ENCODE assay signal across 20 cellular contexts in genomic region chrX:74231625-74232024, GRCh38.
DNase-seq lines count a peak whose midpoint lies in the region; ATAC-seq, FAIRE-seq and TF ChIP-seq lines count a peak whose summit lies in the region.
"Had no signal": no experiment of that assay in that cellular context is flagged by ENCODE, and none has a peak within 500 bp of the region (broad histone marks: within the 10 kb centered on the region; RNA-seq: fewer than 3 reads in every experiment).

No MANE protein-coding gene starts in this region.

- no peak overlapping the region for H3K9ac ChIP-seq in IMR-90 (ENCODE audit: low read depth, low read length)
- H3K9ac ChIP-seq: BLaER1 treated with 17β-estradiol and CSF1 and Interleukin-3, amounts not matched to agents 10 nM and 100 nM; GM23248 had no signal

- in situ Hi-C loops in IMR-90 (cut with MboI; ENCODE audit: low sequenced_read_pairs), result no loop called here

- intact Hi-C loops in IMR-90 (cut with micrococcal nuclease), result no loop called here
- intact Hi-C loops in natural killer cell (cut with micrococcal nuclease), result no loop called here

- H3K4me3 ChIP-seq in A549 (no peak overlapping the region), IMR-90 (ENCODE audit: insufficient read depth, low read depth, low read length) (no peak overlapping the region), SJCRH30 (no peak overlapping the region)
- H3K4me3 ChIP-seq: BLaER1 treated with 17β-estradiol and CSF1 and Interleukin-3, amounts not matched to agents 10 nM and 100 nM; GM23248 had no signal

- H3K14ac ChIP-seq in IMR-90 (replicated peaks; ENCODE audit: low read depth, low read length), result no peak overlapping the region

- H4K8ac ChIP-seq in IMR-90 (ENCODE audit: low read depth in 2 of 2, low read length in 2 of 2), result no peak overlapping the region

- H3K4me1 ChIP-seq in A549 (peaks cover 32% of the 10 kb centered on the region), IMR-90 (ENCODE audit: control insufficient read depth, insufficient read depth, low read length) (no peaks in the 10 kb centered on the region), SJCRH30 (peaks cover 21% of the 10 kb centered on the region)
- H3K4me1 ChIP-seq: BLaER1 treated with 17β-estradiol and CSF1 and Interleukin-3, amounts not matched to agents 10 nM and 100 nM had no signal

- peak in 1 of 2 experiments; percentile 31; a peak in 3 of 6 replicates for ATAC-seq in A549
- ATAC-seq in IMR-90 (ENCODE audit: low read depth), result no peak; the same call in 1 of the 2 replicates
- no peak for ATAC-seq in GM18520 (IDR thresholded peaks at IDR 0.05; ENCODE audit: unreplicated experiment)
- ATAC-seq in natural killer cell, result no peak
- ATAC-seq: HCT116 had no signal

- DNase-seq in A549 (ENCODE audit: low read depth in 1 of 2, low spot score in 1 of 2), result peak in 1 of 2 experiments; percentile 10
- no peak for DNase-seq in IMR-90
- no peak for DNase-seq in SJCRH30
- peak; percentile 46 for DNase-seq in kidney tubule cell (ENCODE audit: low spot score)
- DNase-seq in RWPE1 (ENCODE audit: low spot score), result no peak
- DNase-seq in activated naive CD4-positive, alpha-beta T cell (lab: John Stamatoyannopoulos, UW), result no peak
- DNase-seq in natural killer cell, result no peak
- DNase-seq: 8988T; ACHN; CD4-positive, CD25-positive, alpha-beta regulatory T cell; DMS79; EL; GDM1; GM23248 had no signal

- H3K79me1 ChIP-seq in IMR-90 (ENCODE audit: low read depth in 1 of 2, low read length in 2 of 2), result 0 out of 4 replicates have a peak, but pooled peaks cover 0 to 7% of the 10 kb centered on the region in 2 experiments

- H3K9me3 ChIP-seq in A549, result peaks cover under 1% of the 10 kb centered on the region; the same call in 2 of the 3 replicates
- no peaks in the 10 kb centered on the region for H3K9me3 ChIP-seq in IMR-90 (ENCODE audit: control insufficient read depth, insufficient read depth, low read length)
- H3K9me3 ChIP-seq in SJCRH30 (replicated peaks), result no peaks in the 10 kb centered on the region

- TF ChIP-seq POLR2A in A549 (IDR thresholded peaks at IDR 0.05; ENCODE audit: low read length), result no peak
- no peak for TF ChIP-seq POLR2A in IMR-90 (IDR thresholded peaks at IDR 0.05; ENCODE audit: low read depth, low read length)

- BruUV-seq in IMR-90 (replicated peaks; lab: Mats Ljungman, UMichigan), result TSS peak; percentile 0

- dilution Hi-C loops in IMR-90 (cut with HindIII; ENCODE audit: low sequenced_read_pairs, unreplicated experiment), result no loop called here

- 18% methylated on average over 5 of the region's 5 CpGs for WGBS in A549 (ENCODE audit: missing lambda C conversion rate)
- no CpG with 5 or more reads among the region's 5 CpGs for WGBS in IMR-90 (ENCODE audit: extremely low coverage in 2 of 2, insufficient read length in 1 of 2), 2 experiments

- no peak for TF ChIP-seq RAD21 in A549 (conservative IDR thresholded peaks at IDR 0.05 in 1 of 2, IDR thresholded peaks at IDR 0.05 in 1 of 2)
- TF ChIP-seq RAD21 in IMR-90 (IDR thresholded peaks at IDR 0.05; ENCODE audit: low read length), result no peak

- H2AK5ac ChIP-seq in IMR-90 (ENCODE audit: low read depth, low read length), result no peak overlapping the region

- H3K27me3 ChIP-seq in IMR-90 (ENCODE audit: control insufficient read depth, insufficient read depth, low read length) (no peaks in the 10 kb centered on the region), SJCRH30 (no peaks in the 10 kb centered on the region)

- POLR2A ChIA-PET in A549 (lab: Yijun Ruan, JAX) (no interaction called here), IMR-90 (lab: Charles Lee; ENCODE audit: unreplicated experiment) (no interaction called here), RWPE1 (lab: Yijun Ruan, JAX; ENCODE audit: low non-redundant PET) (no interaction called here)

- H2BK20ac ChIP-seq in IMR-90 (ENCODE audit: low read depth, low read length), result no peak overlapping the region

- FAIRE-seq in A549 (lab: Jason Lieb, UNC), result no peak
- FAIRE-seq: GM12892, H54 had no signal

- TF ChIP-seq CTCF in A549 (IDR thresholded peaks at IDR 0.05) (no peak), IMR-90 (conservative IDR thresholded peaks at IDR 0.05; ENCODE audit: low read depth, low read length) (no peak), RWPE1 (conservative IDR thresholded peaks at IDR 0.05; ENCODE audit: low read depth) (no peak), natural killer cell (IDR thresholded peaks at IDR 0.05) (no peak)

- H3K36me3 ChIP-seq in IMR-90 (ENCODE audit: control insufficient read depth, insufficient read depth, low read length) (peaks cover 5% of the 10 kb centered on the region; the same call in 1 of the 2 replicates), SJCRH30 (peaks cover 29% of the 10 kb centered on the region)

- H3K4me1 Mint-ChIP-seq in natural killer cell, result no peaks in the 10 kb centered on the region

- no peak overlapping the region for H4K5ac ChIP-seq in IMR-90 (ENCODE audit: low read depth, low read length)

- no peak overlapping the region for H2BK15ac ChIP-seq in IMR-90 (ENCODE audit: low read depth, low read length)

- no peak overlapping the region for H3K56ac ChIP-seq in IMR-90 (ENCODE audit: extremely low read depth, insufficient read depth, low read length)

- H2AK9ac ChIP-seq in IMR-90 (replicated peaks; ENCODE audit: low read depth, low read length, poor library complexity), result no peak overlapping the region

- no peaks in the 10 kb centered on the region for H3K9me1 ChIP-seq in IMR-90 (ENCODE audit: insufficient read depth, low read length)

- H3K9me3 Mint-ChIP-seq in natural killer cell, result no peaks in the 10 kb centered on the region
- H3K9me3 Mint-ChIP-seq: CD4-positive, CD25-positive, alpha-beta regulatory T cell had no signal

- no peak for TF ChIP-seq EP300 in A549 (IDR thresholded peaks at IDR 0.05)

- H2BK120ac ChIP-seq in IMR-90 (ENCODE audit: low read depth, low read length), result no peak overlapping the region

- no peak overlapping the region for H3K4me3 Mint-ChIP-seq in natural killer cell
- H3K4me3 Mint-ChIP-seq: CD4-positive, CD25-positive, alpha-beta regulatory T cell had no signal

- no peaks in the 10 kb centered on the region for H3K36me3 Mint-ChIP-seq in natural killer cell

- H3K27ac ChIP-seq in A549 (no peak overlapping the region; a peak in 1 of 6 replicates), IMR-90 (ENCODE audit: insufficient read depth, low read length) (no peak overlapping the region), SJCRH30 (peak overlapping the region; percentile 92; the same call in 1 of the 2 replicates), RWPE1 (no peak overlapping the region)
- H3K27ac ChIP-seq: BLaER1 treated with 17β-estradiol and CSF1 and Interleukin-3, amounts not matched to agents 10 nM and 100 nM; GM23248; HL-60 had no signal

- H4K91ac ChIP-seq in IMR-90 (ENCODE audit: insufficient read depth, low read depth, low read length), result no peak overlapping the region

- CTCF ChIA-PET in A549 (lab: Yijun Ruan, JAX) (no interaction called here), IMR-90 (lab: Yijun Ruan, JAX) (no interaction called here), RWPE1 (lab: Yijun Ruan, JAX) (no interaction called here)

- no peaks in the 10 kb centered on the region for H4K20me1 ChIP-seq in IMR-90 (ENCODE audit: insufficient read depth, low read length)

- no peak overlapping the region for H3K18ac ChIP-seq in IMR-90 (ENCODE audit: low read depth, low read length)

- no peak overlapping the region for H2BK5ac ChIP-seq in IMR-90 (ENCODE audit: low read depth, low read length, poor library complexity, severe bottlenecking)

- no peaks in the 10 kb centered on the region for H3K27me3 Mint-ChIP-seq in natural killer cell (ENCODE audit: low read depth in 2 of 2)
- H3K27me3 Mint-ChIP-seq: CD4-positive, CD25-positive, alpha-beta regulatory T cell had no signal

- no peak overlapping the region for H3K23ac ChIP-seq in IMR-90 (ENCODE audit: low read depth, low read length)

- H3K4me2 ChIP-seq in A549, result peak overlapping the region; percentile 22
- no peak overlapping the region for H3K4me2 ChIP-seq in IMR-90 (ENCODE audit: low read depth, low read length)
- H3K4me2 ChIP-seq: BLaER1 treated with 17β-estradiol and CSF1 and Interleukin-3, amounts not matched to agents 10 nM and 100 nM had no signal

- no peak overlapping the region for H2AFZ ChIP-seq in IMR-90 (replicated peaks; ENCODE audit: low read length, poor library complexity)
- H2AFZ ChIP-seq: GM23248 had no signal

- no peak overlapping the region for H3K27ac Mint-ChIP-seq in natural killer cell

- H3K4ac ChIP-seq in IMR-90 (ENCODE audit: low read depth, low read length), result no peak overlapping the region

TF ChIP-seq in A549, 52 proteins besides CTCF, POLR2A, EP300 and RAD21:
- TF ChIP-seq MYC (IDR thresholded peaks at IDR 0.05; ENCODE audit: borderline replicate concordance, low read length), result no peak
- no peak for TF ChIP-seq KDM1A (IDR thresholded peaks at IDR 0.05; ENCODE audit: low read depth)
- no peak for TF ChIP-seq ZNF302 (CRISPR knock-in tag; IDR thresholded peaks at IDR 0.05)
- TF ChIP-seq RNF2 (IDR thresholded peaks at IDR 0.05; ENCODE audit: borderline replicate concordance, low read depth), result no peak
- no peak for TF ChIP-seq JUNB (IDR thresholded peaks at IDR 0.05)
- TF ChIP-seq MAZ (IDR thresholded peaks at IDR 0.05; ENCODE audit: borderline replicate concordance, low read depth, low read length), result no peak

TF ChIP-seq in IMR-90, 13 proteins besides CTCF, POLR2A, EP300 and RAD21:
- TF ChIP-seq MXI1 (IDR thresholded peaks at IDR 0.05; ENCODE audit: borderline replicate concordance, low read depth, low read length), result no peak
- no peak for TF ChIP-seq MAZ (IDR thresholded peaks at IDR 0.05; ENCODE audit: borderline replicate concordance, low read depth, low read length)
- TF ChIP-seq CEBPB (IDR thresholded peaks at IDR 0.05; ENCODE audit: low read depth, low read length), result no peak
- no peak for TF ChIP-seq FOS (IDR thresholded peaks at IDR 0.05; ENCODE audit: low read depth, low read length)
- TF ChIP-seq CHD1 (IDR thresholded peaks at IDR 0.05; ENCODE audit: low read depth, low read length), result no peak
- TF ChIP-seq MAFK (IDR thresholded peaks at IDR 0.05; ENCODE audit: low read depth, low read length), result no peak
- no peak for TF ChIP-seq ELK1 (IDR thresholded peaks at IDR 0.05; ENCODE audit: borderline replicate concordance, low read depth, low read length)
- TF ChIP-seq RFX5 (IDR thresholded peaks at IDR 0.05; ENCODE audit: low read depth, low read length), result no peak
- no peak for TF ChIP-seq SMC3 (IDR thresholded peaks at IDR 0.05; ENCODE audit: low read depth, low read length)
